Comparison of ENCODE assay signal across 30 cellular contexts in genomic region chr14:68777644-68778043, GRCh38. TPM values are rescaled to one million over a fixed set of nuclear protein-coding genes. Genes with fewer than 3 reads are reported as not detected.
DNase-seq lines count a peak whose midpoint lies in the region; ATAC-seq, FAIRE-seq and TF ChIP-seq lines count a peak whose summit lies in the region.
"Had no signal": no experiment of that assay in that cellular context is flagged by ENCODE, and none has a peak within 500 bp of the region (broad histone marks: within the 10 kb centered on the region; RNA-seq: fewer than 3 reads in every experiment).

No MANE protein-coding gene starts in this region.

- no peak for DNase-seq in natural killer cell treated with Interleukin-12 subunit alpha and Interleukin-12 subunit beta and Interleukin-15 and Interleukin-18, amount 100 ng/mL, for 72 hours (ENCODE audit: low spot score)
- DNase-seq in natural killer cell, result no peak
- no peak for DNase-seq in astrocyte (ENCODE audit: low read depth)
- peak; percentile 7 to 69 for DNase-seq in vagina (ENCODE audit: extremely low spot score in 2 of 2)
- DNase-seq in CD1c-positive myeloid dendritic cell (ENCODE audit: extremely low spot score), result no peak
- no peak for DNase-seq in GM23338 (ENCODE audit: low spot score)
- DNase-seq: activated CD4-positive, alpha-beta T cell treated with anti-CD3 and anti-CD28 coated beads, Interleukin-2, amount 50 U/mL, for 1 hour; anterior cingulate cortex; colonic mucosa; effector memory CD4-positive, alpha-beta T cell; erythroblast; foreskin keratinocyte; left colon; mesendoderm; naive B cell; NCI-H1694 treated with DMSO at 0.1 percent for 48 hours; NCI-H2171; NCI-H524; NK-92 treated with Interleukin-12 subunit alpha and Interleukin-12 subunit beta, amount 100 ng/mL, for 24 hours; PC-3; SHP77 treated with DMSO at 0.1 percent for 48 hours; small intestine; stimulated activated CD4-positive, alpha-beta T cell treated with anti-CD3 and anti-CD28 coated beads, Interleukin-2, amount 100 ng/mL, for 24 hours; T1000; trophoblast cell had no signal

- TF ChIP-seq POLR2A in vagina (IDR thresholded peaks at IDR 0.05), result no peak

- H3K36me3 ChIP-seq in astrocyte (ENCODE audit: insufficient read depth, low read length) (no peaks in the 10 kb centered on the region), vagina (no peaks in the 10 kb centered on the region), GM23338 (ENCODE audit: insufficient read depth) (no peaks in the 10 kb centered on the region)
- H3K36me3 ChIP-seq: BLaER1 treated with 17β-estradiol and CSF1 and Interleukin-3, amounts not matched to agents 10 nM and 100 nM; colonic mucosa had no signal

- no peak overlapping the region for H3K4me3 ChIP-seq in astrocyte (ENCODE audit: insufficient read depth, low read depth, low read length)
- H3K4me3 ChIP-seq in vagina, result no peak overlapping the region
- H3K4me3 ChIP-seq in GM23338, result no peak overlapping the region
- H3K4me3 ChIP-seq: BLaER1 treated with 17β-estradiol and CSF1 and Interleukin-3, amounts not matched to agents 10 nM and 100 nM; colonic mucosa had no signal

- ATAC-seq in natural killer cell treated with Interleukin-12 subunit alpha and Interleukin-12 subunit beta and Interleukin-15 and Interleukin-18, amount 100 ng/mL, for 72 hours, result no peak
- ATAC-seq in natural killer cell, result no peak
- no peak for ATAC-seq in GM23338
- ATAC-seq in HG03565 (IDR thresholded peaks at IDR 0.05; ENCODE audit: unreplicated experiment), result no peak
- ATAC-seq: activated naive CD4-positive, alpha-beta T cell treated with anti-CD3 and anti-CD28 coated beads, Interleukin-2, amount 50 U/mL, for 72 hours; foreskin keratinocyte; left colon; PC-3 had no signal

- peaks cover 44 to 46% of the 10 kb centered on the region in 2 donors for H3K4me1 Mint-ChIP-seq in natural killer cell treated with Interleukin-12 subunit alpha and Interleukin-12 subunit beta and Interleukin-15 and Interleukin-18, amount 100 ng/mL, for 72 hours (ENCODE audit: low read depth in 2 of 2)
- peaks cover 54 to 55% of the 10 kb centered on the region in 2 donors for H3K4me1 Mint-ChIP-seq in natural killer cell
- H3K4me1 Mint-ChIP-seq in astrocyte (ENCODE audit: low read depth, unreplicated experiment), result peaks cover 35% of the 10 kb centered on the region
- H3K4me1 Mint-ChIP-seq in nephron, result peaks cover 44% of the 10 kb centered on the region
- H3K4me1 Mint-ChIP-seq in GM23338, result peaks cover 14% of the 10 kb centered on the region

- intact Hi-C loops in natural killer cell (cut with micrococcal nuclease) (no loop called here), vagina (cut with DNase I) (no loop called here)

- TF ChIP-seq CTCF in natural killer cell (IDR thresholded peaks at IDR 0.05) (no peak), astrocyte (IDR thresholded peaks at IDR 0.05; ENCODE audit: insufficient read depth, low read depth, low read length) (no peak), nephron (IDR thresholded peaks at IDR 0.05; ENCODE audit: unreplicated experiment in 3 of 3) (no peak), vagina (IDR thresholded peaks at IDR 0.05) (no peak), GM23338 (conservative IDR thresholded peaks at IDR 0.05; ENCODE audit: low read depth in 2 of 2) (no peak)

- no peaks in the 10 kb centered on the region for H3K79me2 ChIP-seq in astrocyte (ENCODE audit: insufficient read depth, low read length)
- no peaks in the 10 kb centered on the region for H3K79me2 ChIP-seq in GM23338 (replicated peaks; ENCODE audit: insufficient read depth)

- H3K27ac ChIP-seq in astrocyte (ENCODE audit: low read depth, low read length) (no peak overlapping the region), vagina (no peak overlapping the region), GM23338 (ENCODE audit: low read depth) (no peak overlapping the region)
- H3K27ac ChIP-seq: BLaER1 treated with 17β-estradiol and CSF1 and Interleukin-3, amounts not matched to agents 10 nM and 100 nM; foreskin keratinocyte had no signal

- H3K4me2 ChIP-seq in astrocyte (ENCODE audit: low read length) (no peak overlapping the region), GM23338 (no peak overlapping the region)

- H4K20me1 ChIP-seq in astrocyte (ENCODE audit: insufficient read depth, low read length) (no peaks in the 10 kb centered on the region), GM23338 (replicated peaks; ENCODE audit: insufficient read depth) (no peaks in the 10 kb centered on the region)
- H4K20me1 ChIP-seq: BLaER1 treated with 17β-estradiol and CSF1 and Interleukin-3, amounts not matched to agents 10 nM and 100 nM had no signal

- peak overlapping the region; percentile 78 to 86 for H3K27ac Mint-ChIP-seq in natural killer cell treated with Interleukin-12 subunit alpha and Interleukin-12 subunit beta and Interleukin-15 and Interleukin-18, amount 100 ng/mL, for 72 hours
- H3K27ac Mint-ChIP-seq in natural killer cell (peak overlapping the region in 1 of 2 donors; percentile 95), astrocyte (ENCODE audit: unreplicated experiment) (peak overlapping the region; percentile 8), nephron (peak overlapping the region in 2 of 3 experiments; percentile 69 to 97), GM23338 (no peak overlapping the region)
- H3K27ac Mint-ChIP-seq: activated T-helper 1 cell treated with anti-CD3 and anti-CD28 coated beads, Interleukin-12 subunit alpha, Interleukin-12 subunit beta, Interleukin-2, Interleukin-4 antibody, amounts not matched to agents 30 ng/mL and 10 ng/mL and 1 ng/mL, durations not matched to agents 14 hours and 24 hours and 36 hours; naive B cell had no signal

- H2AFZ ChIP-seq in astrocyte (ENCODE audit: low read depth, low read length), result no peak overlapping the region
- H2AFZ ChIP-seq in GM23338, result no peak overlapping the region

- no peaks in the 10 kb centered on the region for H3K27me3 ChIP-seq in astrocyte (ENCODE audit: insufficient read depth, low read length)
- no peaks in the 10 kb centered on the region for H3K27me3 ChIP-seq in vagina
- no peaks in the 10 kb centered on the region for H3K27me3 ChIP-seq in GM23338 (ENCODE audit: insufficient read depth)
- H3K27me3 ChIP-seq: BLaER1 treated with 17β-estradiol and CSF1 and Interleukin-3, amounts not matched to agents 10 nM and 100 nM; colonic mucosa; foreskin keratinocyte had no signal

- no peaks in the 10 kb centered on the region for H3K36me3 Mint-ChIP-seq in natural killer cell treated with Interleukin-12 subunit alpha and Interleukin-12 subunit beta and Interleukin-15 and Interleukin-18, amount 100 ng/mL, for 72 hours
- H3K36me3 Mint-ChIP-seq in natural killer cell (no peaks in the 10 kb centered on the region), astrocyte (ENCODE audit: low read depth, unreplicated experiment) (no peaks in the 10 kb centered on the region), nephron (ENCODE audit: low read depth) (peaks cover 3% of the 10 kb centered on the region), GM23338 (ENCODE audit: low read depth) (no peaks in the 10 kb centered on the region)

- H3K4me1 ChIP-seq in astrocyte (ENCODE audit: insufficient read depth, low read length) (peaks cover 32% of the 10 kb centered on the region), vagina (peaks cover 51% of the 10 kb centered on the region), GM23338 (ENCODE audit: insufficient read depth) (no peaks in the 10 kb centered on the region; the same call in 1 of the 2 replicates)

- no peaks in the 10 kb centered on the region for H3K27me3 Mint-ChIP-seq in natural killer cell treated with Interleukin-12 subunit alpha and Interleukin-12 subunit beta and Interleukin-15 and Interleukin-18, amount 100 ng/mL, for 72 hours
- H3K27me3 Mint-ChIP-seq in natural killer cell (ENCODE audit: low read depth in 2 of 2) (no peaks in the 10 kb centered on the region), astrocyte (ENCODE audit: low read depth, unreplicated experiment) (no peaks in the 10 kb centered on the region), nephron (ENCODE audit: low read depth) (no peaks in the 10 kb centered on the region), GM23338 (ENCODE audit: insufficient read depth, low read depth, poor library complexity) (peaks cover 3% of the 10 kb centered on the region)
- H3K27me3 Mint-ChIP-seq: naive B cell had no signal

- H3K4me3 Mint-ChIP-seq in natural killer cell treated with Interleukin-12 subunit alpha and Interleukin-12 subunit beta and Interleukin-15 and Interleukin-18, amount 100 ng/mL, for 72 hours, result no peak overlapping the region
- H3K4me3 Mint-ChIP-seq in natural killer cell, result no peak overlapping the region
- H3K4me3 Mint-ChIP-seq in astrocyte (ENCODE audit: unreplicated experiment), result no peak overlapping the region
- no peak overlapping the region for H3K4me3 Mint-ChIP-seq in nephron
- no peak overlapping the region for H3K4me3 Mint-ChIP-seq in GM23338
- H3K4me3 Mint-ChIP-seq: activated T-helper 1 cell treated with anti-CD3 and anti-CD28 coated beads, Interleukin-12 subunit alpha, Interleukin-12 subunit beta, Interleukin-2, Interleukin-4 antibody, amounts not matched to agents 30 ng/mL and 10 ng/mL and 1 ng/mL, durations not matched to agents 14 hours and 24 hours and 36 hours; naive B cell had no signal

- no peak overlapping the region for H3K9ac ChIP-seq in astrocyte (ENCODE audit: low read length)
- H3K9ac ChIP-seq: BLaER1 treated with 17β-estradiol and CSF1 and Interleukin-3, amounts not matched to agents 10 nM and 100 nM had no signal

- no peaks in the 10 kb centered on the region for H3F3A ChIP-seq in GM23338 (replicated peaks; ENCODE audit: low read depth)

- no peak for FAIRE-seq in astrocyte (lab: Jason Lieb, UNC)
- FAIRE-seq: small intestine had no signal

- H3K9me3 ChIP-seq in astrocyte (ENCODE audit: insufficient read depth, low read depth, low read length), result peaks cover 15% of the 10 kb centered on the region
- no peaks in the 10 kb centered on the region for H3K9me3 ChIP-seq in vagina
- H3K9me3 ChIP-seq: colonic mucosa had no signal

- H3K9me2 ChIP-seq in GM23338 (ENCODE audit: insufficient read depth), result no peaks in the 10 kb centered on the region

- peaks cover 4% of the 10 kb centered on the region for H3K9me3 Mint-ChIP-seq in natural killer cell treated with Interleukin-12 subunit alpha and Interleukin-12 subunit beta and Interleukin-15 and Interleukin-18, amount 100 ng/mL, for 72 hours
- H3K9me3 Mint-ChIP-seq in natural killer cell, result no peaks in the 10 kb centered on the region
- peaks cover 6% of the 10 kb centered on the region for H3K9me3 Mint-ChIP-seq in astrocyte (ENCODE audit: unreplicated experiment)
- H3K9me3 Mint-ChIP-seq in nephron, result peaks cover 4% of the 10 kb centered on the region
- no peaks in the 10 kb centered on the region for H3K9me3 Mint-ChIP-seq in GM23338

RNA-seq across cellular contexts. Expression of gene ZFP36L1, which starts 15.2 kb away (rescaled TPM):
- total RNA-seq in natural killer cell treated with Interleukin-12 subunit alpha and Interleukin-12 subunit beta and Interleukin-15 and Interleukin-18, amount 100 ng/mL, for 72 hours, result 10 to 100 TPM; 42.4 to 94.9 TPM
- total RNA-seq in natural killer cell (100 to 1,000 TPM; 143 to 167 (median 166) TPM), astrocyte (210 and 219 TPM in 2 replicates), vagina (1,405 TPM)
- 108 and 148 TPM in 2 replicates for total RNA-seq in GM23338 (2014; rRNA removed; shearing (Covaris generic))
- 359 and 382 TPM in 2 replicates for polyA plus RNA-seq in GM23338 (2016; fragmentation: Nextera tagmentation; extraction: Ambion mirVana)

Comparison
In these comparisons a context has a peak if more than half of its experiments do, and no peak if none do; other contexts are left out.
1. DNase-seq: peak in vagina (2 of 2); none in natural killer cell treated with Interleukin-12 subunit alpha and Interleukin-12 subunit beta and Interleukin-15 and Interleukin-18, amount 100 ng/mL, for 72 hours (single experiment), natural killer cell (single experiment), astrocyte (single experiment), CD1c-positive myeloid dendritic cell (single experiment) and GM23338 (single experiment).